In the genomic region with DNA sequence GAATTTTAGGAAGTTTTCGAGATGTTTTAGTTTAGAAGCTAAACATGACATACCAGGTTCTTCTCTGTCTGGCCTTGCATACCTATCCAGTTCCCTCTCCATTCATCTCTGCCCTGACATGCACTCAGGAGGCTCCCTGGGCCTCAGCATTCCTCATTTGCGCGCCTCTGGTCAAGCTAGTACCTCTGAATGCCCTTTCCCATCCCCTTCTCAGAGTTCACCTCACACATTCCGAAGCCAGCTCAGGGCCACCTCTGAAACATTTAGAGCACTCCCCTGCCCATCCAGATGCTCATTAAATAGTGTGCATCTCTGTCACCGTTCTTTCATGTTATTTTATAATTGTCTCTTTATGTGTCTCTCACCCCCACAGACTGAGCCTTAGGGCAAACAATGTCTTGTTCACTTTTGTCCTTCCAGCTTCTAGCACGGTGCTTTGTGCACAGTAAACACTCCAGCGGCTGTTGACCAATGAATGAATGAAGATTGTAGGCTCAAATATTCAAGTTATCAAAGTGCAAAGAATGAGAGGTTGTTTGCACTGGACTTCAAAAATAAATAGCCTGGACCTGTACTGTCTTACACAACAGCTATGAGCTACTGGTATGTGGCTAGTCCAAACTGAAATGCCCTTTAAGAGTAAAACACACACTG, we compare ENCODE assay signal across 9 cellular contexts. TPM values are rescaled to one million over a fixed set of nuclear protein-coding genes. Genes with fewer than 3 reads are reported as not detected.
DNase-seq lines count a peak whose midpoint lies in the region; ATAC-seq and TF ChIP-seq lines count a peak whose summit lies in the region.
"Had no signal": no experiment of that assay in that cellular context is flagged by ENCODE, and none has a peak within 500 bp of the region (broad histone marks: within the 10 kb centered on the region; RNA-seq: fewer than 3 reads in every experiment).

No MANE protein-coding gene starts in this region.

- H3K4me1 ChIP-seq in left lung, result peaks cover 3 to 41% of the 10 kb centered on the region in 2 donors
- peaks cover 0 to 15% of the 10 kb centered on the region in 2 donors for H3K4me1 ChIP-seq in right atrium auricular region

- peaks cover 13% of the 10 kb centered on the region for H3K36me3 Mint-ChIP-seq in stimulated activated naive CD8-positive, alpha-beta T cell treated with anti-CD3 and anti-CD28 coated beads, Interleukin-15, Interleukin-2, amounts not matched to agents 100 ng/mL and 50 ng/mL, for 24 hours (ENCODE audit: low read depth)
- H3K36me3 Mint-ChIP-seq in activated T-helper 2 cell treated with anti-CD3 and anti-CD28 coated beads, Interferon-gamma antibody, Interleukin-2, Interleukin-4, amounts not matched to agents 10 μg/mL and 5 μg/mL and 100 μg/mL, durations not matched to agents 14 hours and 24 hours and 36 hours (ENCODE audit: low read depth), result peaks cover 33% of the 10 kb centered on the region

- no peaks in the 10 kb centered on the region for H3K9me3 ChIP-seq in left lung
- H3K9me3 ChIP-seq in right atrium auricular region, result no peaks in the 10 kb centered on the region
- H3K9me3 ChIP-seq: thyroid gland had no signal

- no peak for DNase-seq in stimulated activated naive CD8-positive, alpha-beta T cell treated with anti-CD3 and anti-CD28 coated beads, Interleukin-15, Interleukin-2, amounts not matched to agents 100 U/mL and 50 U/mL, for 24 hours
- DNase-seq in activated T-helper 2 cell treated with anti-CD3 and anti-CD28 coated beads, Interferon-gamma antibody, Interleukin-2, Interleukin-4, amounts not matched to agents 10 μg/mL and 5 μg/mL and 100 μg/mL, durations not matched to agents 14 hours and 24 hours and 36 hours (ENCODE audit: low spot score), result no peak
- no peak for DNase-seq in left lung
- no peak for DNase-seq in right atrium auricular region (ENCODE audit: low spot score)
- DNase-seq in DMS79 (lab: John Stamatoyannopoulos, UW), result no peak

- no peak overlapping the region for H3K27ac Mint-ChIP-seq in stimulated activated naive CD8-positive, alpha-beta T cell treated with anti-CD3 and anti-CD28 coated beads, Interleukin-15, Interleukin-2, amounts not matched to agents 100 ng/mL and 50 ng/mL, for 24 hours
- no peak overlapping the region for H3K27ac Mint-ChIP-seq in activated T-helper 2 cell treated with anti-CD3 and anti-CD28 coated beads, Interferon-gamma antibody, Interleukin-2, Interleukin-4, amounts not matched to agents 10 μg/mL and 5 μg/mL and 100 μg/mL, durations not matched to agents 14 hours and 24 hours and 36 hours

- H3K4me3 Mint-ChIP-seq in stimulated activated naive CD8-positive, alpha-beta T cell treated with anti-CD3 and anti-CD28 coated beads, Interleukin-15, Interleukin-2, amounts not matched to agents 100 ng/mL and 50 ng/mL, for 24 hours, result peak overlapping the region; percentile 35
- H3K4me3 Mint-ChIP-seq in activated T-helper 2 cell treated with anti-CD3 and anti-CD28 coated beads, Interferon-gamma antibody, Interleukin-2, Interleukin-4, amounts not matched to agents 10 μg/mL and 5 μg/mL and 100 μg/mL, durations not matched to agents 14 hours and 24 hours and 36 hours (ENCODE audit: low read depth), result peak overlapping the region; percentile 93

- ATAC-seq in stimulated activated naive CD8-positive, alpha-beta T cell treated with anti-CD3 and anti-CD28 coated beads, Interleukin-15, Interleukin-2, amounts not matched to agents 100 U/mL and 50 U/mL, for 24 hours, result no peak
- ATAC-seq in left lung, result peak; percentile 40
- ATAC-seq in GM19351 (IDR thresholded peaks at IDR 0.05; ENCODE audit: unreplicated experiment), result no peak
- ATAC-seq in GM19395 (IDR thresholded peaks at IDR 0.05; ENCODE audit: unreplicated experiment), result no peak

- peaks cover 0 to 27% of the 10 kb centered on the region in 2 donors for H3K27me3 ChIP-seq in left lung
- no peaks in the 10 kb centered on the region for H3K27me3 ChIP-seq in right atrium auricular region
- H3K27me3 ChIP-seq: thyroid gland had no signal

- H3K4me3 ChIP-seq in left lung (peak overlapping the region; percentile 74 to 81), right atrium auricular region (no peak overlapping the region)

- intact Hi-C loops in activated T-helper 2 cell treated with anti-CD3 and anti-CD28 coated beads, Interferon-gamma antibody, Interleukin-2, Interleukin-4, amounts not matched to agents 10 μg/mL and 5 μg/mL and 100 μg/mL, durations not matched to agents 14 hours and 24 hours and 36 hours (cut with micrococcal nuclease), result no loop called here
- intact Hi-C loops in left lung (cut with DNase I), result no loop called here

- peaks cover 0 to 6% of the 10 kb centered on the region in 2 donors for H3K36me3 ChIP-seq in left lung
- no peaks in the 10 kb centered on the region for H3K36me3 ChIP-seq in right atrium auricular region
- H3K36me3 ChIP-seq: thyroid gland had no signal

- H3K27me3 Mint-ChIP-seq in stimulated activated naive CD8-positive, alpha-beta T cell treated with anti-CD3 and anti-CD28 coated beads, Interleukin-15, Interleukin-2, amounts not matched to agents 100 ng/mL and 50 ng/mL, for 24 hours, result peaks cover 34% of the 10 kb centered on the region
- H3K27me3 Mint-ChIP-seq in activated T-helper 2 cell treated with anti-CD3 and anti-CD28 coated beads, Interferon-gamma antibody, Interleukin-2, Interleukin-4, amounts not matched to agents 10 μg/mL and 5 μg/mL and 100 μg/mL, durations not matched to agents 14 hours and 24 hours and 36 hours (ENCODE audit: low read depth), result peaks cover 14% of the 10 kb centered on the region

- TF ChIP-seq CTCF in left lung (IDR thresholded peaks at IDR 0.05), result no peak
- TF ChIP-seq CTCF in right atrium auricular region (IDR thresholded peaks at IDR 0.05), result no peak

- H3K9me3 Mint-ChIP-seq in stimulated activated naive CD8-positive, alpha-beta T cell treated with anti-CD3 and anti-CD28 coated beads, Interleukin-15, Interleukin-2, amounts not matched to agents 100 ng/mL and 50 ng/mL, for 24 hours, result no peaks in the 10 kb centered on the region
- H3K9me3 Mint-ChIP-seq in activated T-helper 2 cell treated with anti-CD3 and anti-CD28 coated beads, Interferon-gamma antibody, Interleukin-2, Interleukin-4, amounts not matched to agents 10 μg/mL and 5 μg/mL and 100 μg/mL, durations not matched to agents 14 hours and 24 hours and 36 hours, result no peaks in the 10 kb centered on the region

- peaks cover 26% of the 10 kb centered on the region for H3K4me1 Mint-ChIP-seq in stimulated activated naive CD8-positive, alpha-beta T cell treated with anti-CD3 and anti-CD28 coated beads, Interleukin-15, Interleukin-2, amounts not matched to agents 100 ng/mL and 50 ng/mL, for 24 hours (ENCODE audit: low read depth)
- H3K4me1 Mint-ChIP-seq in activated T-helper 2 cell treated with anti-CD3 and anti-CD28 coated beads, Interferon-gamma antibody, Interleukin-2, Interleukin-4, amounts not matched to agents 10 μg/mL and 5 μg/mL and 100 μg/mL, durations not matched to agents 14 hours and 24 hours and 36 hours (ENCODE audit: low read depth), result peaks cover 37% of the 10 kb centered on the region

- H3K27ac ChIP-seq in left lung (peak overlapping the region; percentile 73 to 77), right atrium auricular region (no peak overlapping the region)

RNA-seq across cellular contexts. Expression of a gene that starts 1.2 kb away (rescaled TPM):
- 223 and 231 TPM in 2 replicates for total RNA-seq in activated T-helper 2 cell treated with anti-CD3 and anti-CD28 coated beads, Interferon-gamma antibody, Interleukin-2, Interleukin-4, amounts not matched to agents 10 μg/mL and 5 μg/mL and 100 μg/mL, durations not matched to agents 14 hours and 24 hours and 36 hours
- total RNA-seq in left lung (100 to 1,000 TPM; 668 to 741 TPM), right atrium auricular region (10 to 100 TPM; 13.4 to 20.4 TPM)

Comparison
In these comparisons a context has a peak if more than half of its experiments do, and no peak if none do; other contexts are left out.
1. H3K27ac ChIP-seq: peak in left lung (2 of 2); none in right atrium auricular region (0 of 2).
2. H3K4me3 ChIP-seq: peak in left lung (2 of 2); none in right atrium auricular region (0 of 2).
3. RNA of a gene that starts 1.2 kb away (total RNA-seq): 668 to 741 TPM in left lung and 223 to 231 TPM in activated T-helper 2 cell treated with anti-CD3 and anti-CD28 coated beads, Interferon-gamma antibody, Interleukin-2, Interleukin-4, amounts not matched to agents 10 μg/mL and 5 μg/mL and 100 μg/mL, durations not matched to agents 14 hours and 24 hours and 36 hours; 13.4 to 20.4 TPM in right atrium auricular region; every median in the first group is over 10 times any median in the second.